In the genomic region with DNA sequence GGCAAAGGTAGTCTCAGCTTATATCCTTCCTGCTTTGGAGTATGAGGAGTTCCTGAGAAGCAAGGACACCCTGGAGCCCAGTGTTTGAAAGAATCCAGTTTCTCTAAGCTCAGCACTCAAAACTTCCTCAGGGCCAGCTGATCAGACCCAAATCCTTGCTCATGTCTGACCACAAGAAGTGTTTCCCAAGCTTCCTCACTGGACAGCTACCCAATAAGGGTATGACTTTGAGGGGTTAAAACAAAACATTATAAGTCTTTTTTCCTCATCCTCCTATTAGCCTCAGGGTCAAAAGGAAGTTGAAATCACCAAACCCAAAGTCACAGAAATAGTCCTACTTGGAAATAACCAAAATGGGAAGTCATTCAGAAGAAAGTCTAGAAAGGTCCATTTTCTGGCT, we compare ENCODE assay signal across 19 cellular contexts. TPM values are rescaled to one million over a fixed set of nuclear protein-coding genes. Genes with fewer than 3 reads are reported as not detected.
"Had no signal": no experiment of that assay in that cellular context is flagged by ENCODE, and none has a peak within 500 bp of the region (broad histone marks: within the 10 kb centered on the region; RNA-seq: fewer than 3 reads in every experiment).

No MANE protein-coding gene starts in this region.

- ATAC-seq: activated CD8-positive, alpha-beta T cell treated with anti-CD3 and anti-CD28 coated beads for 36 hours; activated naive CD8-positive, alpha-beta T cell treated with anti-CD3 and anti-CD28 coated beads, Interleukin-2, amount 50 U/mL, for 24 hours; left lobe of liver had no signal

- H3K9me3 ChIP-seq: thyroid gland, uterus had no signal

- H3K27ac ChIP-seq: thyroid gland, uterus had no signal

- H3K4me3 ChIP-seq: thyroid gland, uterus had no signal

- H3K27me3 ChIP-seq: thyroid gland, uterus had no signal

- H3K4me1 ChIP-seq: thyroid gland, uterus had no signal

- H3K36me3 ChIP-seq: thyroid gland, uterus had no signal

- DNase-seq: activated CD4-positive, alpha-beta T cell treated with anti-CD3 and anti-CD28 coated beads, Interleukin-2, amount 10 ng/mL, durations not matched to agents 24 days and 14 days; activated CD8-positive, alpha-beta T cell treated with anti-CD3 and anti-CD28 coated beads for 36 hours; activated naive CD4-positive, alpha-beta T cell treated with anti-CD3 and anti-CD28 coated beads, Interleukin-2, amount 10 ng/mL, durations not matched to agents 7 days and 5 days; activated naive CD8-positive, alpha-beta T cell treated with anti-CD3 and anti-CD28 coated beads, Interleukin-2, amount 50 U/mL, for 24 hours; activated T-cell treated with anti-CD3 and anti-CD28 coated beads, Interleukin-2, amount 50 U/mL, for 1 hour; anterior cingulate cortex; central memory CD4-positive, alpha-beta T cell; erythroblast; foreskin melanocyte; hypothalamus; mammary epithelial cell; occipital lobe; retina; stimulated activated CD4-positive, alpha-beta T cell treated with anti-CD3 and anti-CD28 coated beads, Interleukin-12 subunit alpha, Interleukin-12 subunit beta, amount 100 ng/mL, for 4 hours; stimulated activated CD4-positive, alpha-beta T cell treated with anti-CD3 and anti-CD28 coated beads, Interleukin-1b, Interleukin-23, amount 100 ng/mL, for 48 hours; stimulated activated naive CD4-positive, alpha-beta T cell treated with Interleukin-2 at 50 U/mL for 16 hours; thyroid gland; uterus had no signal

RNA-seq across cellular contexts. Expression of gene TMEM255A, which starts 46.9 kb away (rescaled TPM):
- total RNA-seq: activated CD4-positive, alpha-beta T cell treated with anti-CD3 and anti-CD28 coated beads, Interleukin-2, amount 10 ng/mL, durations not matched to agents 24 days and 14 days; activated CD8-positive, alpha-beta T cell treated with anti-CD3 and anti-CD28 coated beads for 36 hours had no signal
